Comparison of ENCODE assay signal across 28 cellular contexts in the genomic region with DNA sequence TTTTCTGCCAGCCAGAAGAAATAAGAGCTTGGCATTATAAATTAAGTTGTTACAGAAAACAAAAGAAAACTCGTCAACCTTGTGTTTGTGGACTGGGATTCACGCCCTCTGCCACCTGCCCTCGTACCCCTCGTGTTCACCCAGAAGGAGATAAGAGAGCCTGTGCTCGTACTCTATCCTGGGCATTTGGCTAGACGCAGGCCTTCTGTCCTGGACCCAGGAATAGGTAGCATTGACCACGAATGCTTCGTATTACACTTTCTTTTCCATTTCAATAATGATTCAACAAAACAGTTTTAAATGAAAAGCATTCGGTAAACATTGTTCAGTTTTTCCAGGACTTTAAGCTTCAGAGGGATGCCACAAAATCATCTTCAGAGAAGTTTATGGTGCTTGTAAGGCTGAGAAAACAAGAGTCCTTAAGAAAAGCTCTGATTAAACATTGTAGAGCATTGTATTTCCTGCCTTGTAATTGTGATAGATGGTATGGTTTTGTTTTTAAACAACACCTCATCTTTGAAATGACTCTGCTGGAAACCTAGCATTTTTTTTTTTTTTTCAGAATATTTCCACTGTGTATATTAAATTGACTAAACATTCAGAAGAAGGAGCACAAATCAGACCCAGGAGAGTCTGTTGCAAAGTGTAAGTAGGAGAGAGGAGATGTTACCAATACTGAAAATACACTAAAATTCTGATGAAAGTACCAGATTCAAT. TPM values are rescaled to one million over a fixed set of nuclear protein-coding genes. Genes with fewer than 3 reads are reported as not detected.
DNase-seq lines count a peak whose midpoint lies in the region; ATAC-seq, FAIRE-seq and TF ChIP-seq lines count a peak whose summit lies in the region.
"Had no signal": no experiment of that assay in that cellular context is flagged by ENCODE, and none has a peak within 500 bp of the region (broad histone marks: within the 10 kb centered on the region; RNA-seq: fewer than 3 reads in every experiment).

No MANE protein-coding gene starts in this region.

- peak; percentile 79 to 83 for ATAC-seq in activated T-cell treated with anti-CD3 and anti-CD28 coated beads, Interleukin-2, amount 50 U/mL, for 72 hours (replicated peaks in 1 of 2)
- ATAC-seq: left lobe of liver, Panc1 had no signal

- no peaks in the 10 kb centered on the region for H3K36me3 Mint-ChIP-seq in activated T-cell treated with anti-CD3 and anti-CD28 coated beads, Interleukin-2, amount 50 U/mL, for 72 hours (ENCODE audit: insufficient read depth in 2 of 2)
- H3K36me3 Mint-ChIP-seq: activated naive CD4-positive, alpha-beta T cell treated with anti-CD3 and anti-CD28 coated beads, Interleukin-2, amount 50 U/mL, for 24 hours had no signal

- H3K27ac ChIP-seq in testis = no peak overlapping the region
- no peak overlapping the region for H3K27ac ChIP-seq in osteoblast (ENCODE audit: low read depth, low read length)
- H3K27ac ChIP-seq: BLaER1, stomach, tibial nerve, VCaP had no signal

- H2AFZ ChIP-seq in neuron (ENCODE audit: low read depth, low read length) (peak overlapping the region; percentile 40), osteoblast (ENCODE audit: low read length) (no peak overlapping the region)

- H3K4me1 Mint-ChIP-seq in activated T-cell treated with anti-CD3 and anti-CD28 coated beads, Interleukin-2, amount 50 U/mL, for 72 hours (ENCODE audit: low read depth) = peaks cover 40% of the 10 kb centered on the region
- H3K4me1 Mint-ChIP-seq: activated naive CD4-positive, alpha-beta T cell treated with anti-CD3 and anti-CD28 coated beads, Interleukin-2, amount 50 U/mL, for 24 hours had no signal

- H3K4me3 ChIP-seq in neuron (ENCODE audit: low read length) = no peak overlapping the region
- H3K4me3 ChIP-seq in testis = no peak overlapping the region
- H3K4me3 ChIP-seq in osteoblast (ENCODE audit: insufficient read depth, low read length) = no peak overlapping the region
- H3K4me3 ChIP-seq: BLaER1, HAP-1, K562, MG63, stomach, tibial nerve had no signal

- peaks cover 17% of the 10 kb centered on the region for H3K27me3 Mint-ChIP-seq in activated T-cell treated with anti-CD3 and anti-CD28 coated beads, Interleukin-2, amount 50 U/mL, for 72 hours (ENCODE audit: low read depth)

- TF ChIP-seq CTCF in D721Med (IDR thresholded peaks at IDR 0.05; ENCODE audit: insufficient read depth, missing control alignments) (no peak), testis (IDR thresholded peaks at IDR 0.05) (no peak), osteoblast (IDR thresholded peaks at IDR 0.05; ENCODE audit: extremely low read depth, low read depth, low read length) (no peak)

- no peaks in the 10 kb centered on the region for H3K9me3 ChIP-seq in neuron (ENCODE audit: low read length)
- no peaks in the 10 kb centered on the region for H3K9me3 ChIP-seq in testis
- no peaks in the 10 kb centered on the region for H3K9me3 ChIP-seq in osteoblast (ENCODE audit: low read depth, low read length)
- H3K9me3 ChIP-seq: BLaER1, HAP-1, MG63, stomach, tibial nerve had no signal

- no peak for TF ChIP-seq POLR2A in testis (IDR thresholded peaks at IDR 0.05)

- DNase-seq in activated CD4-positive, alpha-beta T cell treated with anti-CD3 and anti-CD28 coated beads, Interleukin-2, amount 50 U/mL, for 48 hours = peak; percentile 7 to 11
- no peak for DNase-seq in activated CD4-positive, alpha-beta T cell treated with anti-CD3 and anti-CD28 coated beads for 48 hours
- DNase-seq in D721Med (ENCODE audit: insufficient read length, low spot score) (no peak), LoVo (ENCODE audit: low spot score) (no peak), testis (no peak), osteoblast (ENCODE audit: insufficient read length, low spot score, missing footprints) (no peak)
- DNase-seq in activated T-cell treated with anti-CD3 and anti-CD28 coated beads, Interleukin-2, amount 50 U/mL, for 72 hours = peak in 1 of 2 donors; percentile 6
- DNase-seq: cortex of kidney; DND-41; NCI-H1105 treated with DMSO at 0.1 percent for 48 hours; NCI-H2029; NK-92 treated with Interleukin-12 subunit alpha and Interleukin-12 subunit beta, amount 100 ng/mL, for 24 hours; nucleus accumbens; SHP77; stomach; T-helper 9 cell had no signal

- H3K4me3 Mint-ChIP-seq in activated T-cell treated with anti-CD3 and anti-CD28 coated beads, Interleukin-2, amount 50 U/mL, for 72 hours = peak overlapping the region; percentile 72 to 82
- H3K4me3 Mint-ChIP-seq: activated naive CD4-positive, alpha-beta T cell treated with anti-CD3 and anti-CD28 coated beads, Interleukin-2, amount 50 U/mL, for 24 hours had no signal

- no peaks in the 10 kb centered on the region for H3K9me3 Mint-ChIP-seq in activated T-cell treated with anti-CD3 and anti-CD28 coated beads, Interleukin-2, amount 50 U/mL, for 72 hours
- H3K9me3 Mint-ChIP-seq: activated naive CD4-positive, alpha-beta T cell treated with anti-CD3 and anti-CD28 coated beads, Interleukin-2, amount 50 U/mL, for 24 hours had no signal

- 79 to 83% methylated on average over 9 of the region's 9 CpGs for WGBS in testis, 2 donors

- no peaks in the 10 kb centered on the region for H3K36me3 ChIP-seq in neuron (ENCODE audit: insufficient read depth, low read length)
- no peaks in the 10 kb centered on the region for H3K36me3 ChIP-seq in testis (ENCODE audit: low read depth, missing control alignments)
- H3K36me3 ChIP-seq in osteoblast (ENCODE audit: insufficient read depth, low read length) = no peaks in the 10 kb centered on the region
- H3K36me3 ChIP-seq: BLaER1, HAP-1, MG63, stomach, tibial nerve had no signal

- peak overlapping the region; percentile 93 for H3K27ac Mint-ChIP-seq in activated T-cell treated with anti-CD3 and anti-CD28 coated beads, Interleukin-2, amount 50 U/mL, for 72 hours
- H3K27ac Mint-ChIP-seq: activated naive CD4-positive, alpha-beta T cell treated with anti-CD3 and anti-CD28 coated beads, Interleukin-2, amount 50 U/mL, for 24 hours had no signal

- H3K79me2 ChIP-seq in osteoblast (ENCODE audit: insufficient read depth, low read length) = no peaks in the 10 kb centered on the region

- intact Hi-C loops in testis (cut with DNase I; ENCODE audit: low total_unique reads) = no loop called here

- H3K4me2 ChIP-seq in osteoblast (ENCODE audit: insufficient read depth, low read length) = no peak overlapping the region
- H3K4me2 ChIP-seq: BLaER1 had no signal

- FAIRE-seq in D721Med (lab: Jason Lieb, UNC) = peak; percentile 55
- FAIRE-seq: astrocyte, GM18507, K562 had no signal

- H3K27me3 ChIP-seq in neuron (ENCODE audit: insufficient read depth, low read length) (no peaks in the 10 kb centered on the region), testis (no peaks in the 10 kb centered on the region), osteoblast (ENCODE audit: insufficient read depth, low read length) (peaks cover 16% of the 10 kb centered on the region)
- H3K27me3 ChIP-seq: BLaER1, MG63, tibial nerve had no signal

- H3K4me1 ChIP-seq in neuron (ENCODE audit: insufficient read depth, low read length) = peaks cover 16% of the 10 kb centered on the region
- H3K4me1 ChIP-seq in testis = no peaks in the 10 kb centered on the region
- H3K4me1 ChIP-seq in osteoblast (ENCODE audit: insufficient read depth, low read length) = peaks cover 4% of the 10 kb centered on the region
- H3K4me1 ChIP-seq: HAP-1, stomach had no signal

- no peaks in the 10 kb centered on the region for H4K20me1 ChIP-seq in osteoblast (ENCODE audit: insufficient read depth, low read length)
- H4K20me1 ChIP-seq: BLaER1 had no signal

RNA-seq across cellular contexts. Expression of a gene that starts 27.6 kb away (rescaled TPM):
- total RNA-seq in activated T-cell treated with anti-CD3 and anti-CD28 coated beads, Interleukin-2, amount 50 U/mL, for 72 hours = 10 to 100 TPM; 26.6 to 33.1 TPM
- total RNA-seq in testis = 10 to 100 TPM; 17.5 to 19.4 TPM
- polyA plus RNA-seq in testis (ENCODE audit: insufficient read depth, low read depth, low replicate concordance) = 8.7 TPM
- total RNA-seq in osteoblast = 17.7 and 18.9 TPM in 2 replicates

Comparison
In these comparisons a context has a peak if more than half of its experiments do, and no peak if none do; other contexts are left out.
1. DNase-seq: peak in activated CD4-positive, alpha-beta T cell treated with anti-CD3 and anti-CD28 coated beads, Interleukin-2, amount 50 U/mL, for 48 hours (2 of 2); none in activated CD4-positive, alpha-beta T cell treated with anti-CD3 and anti-CD28 coated beads for 48 hours (single experiment), D721Med (single experiment), LoVo (single experiment), testis (single experiment) and osteoblast (single experiment).